Comparison of ENCODE assay signal across 14 cellular contexts in the genomic region with DNA sequence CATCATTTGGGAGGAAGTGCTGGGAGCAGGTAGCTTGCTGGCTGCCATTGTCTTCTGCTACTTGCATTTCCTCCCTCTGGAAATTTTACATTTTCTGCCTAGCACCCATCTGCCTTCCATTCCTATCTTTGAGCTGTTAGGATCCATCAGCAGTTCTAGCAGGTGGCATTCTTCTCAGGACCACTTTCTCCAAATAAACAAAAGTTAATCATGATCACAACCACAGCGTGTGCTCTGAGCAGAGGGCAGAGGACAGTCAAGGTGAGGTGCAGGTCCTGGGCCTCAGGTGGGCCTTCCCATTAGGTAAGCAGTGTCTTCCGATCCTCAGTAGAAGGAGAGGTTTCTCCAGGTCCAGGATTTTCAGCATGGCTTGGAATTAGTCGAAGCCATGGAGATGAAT.
"Had no signal": no experiment of that assay in that cellular context is flagged by ENCODE, and none has a peak within 500 bp of the region (broad histone marks: within the 10 kb centered on the region; RNA-seq: fewer than 3 reads in every experiment).

No MANE protein-coding gene starts in this region.

- H3K9me3 ChIP-seq: gastrocnemius medialis, heart right ventricle, left ventricle myocardium inferior, ovary, tibial nerve, vagina had no signal

- ATAC-seq: gastrocnemius medialis, heart right ventricle had no signal

- H3K4me3 ChIP-seq: gastrocnemius medialis, heart right ventricle, left ventricle myocardium inferior, ovary, tibial nerve, vagina had no signal

- H3K27me3 Mint-ChIP-seq: activated naive CD8-positive, alpha-beta T cell treated with anti-CD3 and anti-CD28 coated beads, Interleukin-2, amount 10 ng/mL, durations not matched to agents 7 days and 5 days had no signal

- H3K36me3 ChIP-seq: gastrocnemius medialis, left ventricle myocardium inferior, ovary, vagina had no signal

- H3K4me3 Mint-ChIP-seq: activated naive CD8-positive, alpha-beta T cell treated with anti-CD3 and anti-CD28 coated beads, Interleukin-2, amount 10 ng/mL, durations not matched to agents 7 days and 5 days; neural crest cell had no signal

- H3K27ac ChIP-seq: gastrocnemius medialis, heart right ventricle, left ventricle myocardium inferior, ovary, tibial nerve, vagina, VCaP had no signal

- H3K27me3 ChIP-seq: gastrocnemius medialis, heart right ventricle, ovary, tibial nerve, vagina had no signal

- DNase-seq: activated CD4-positive, alpha-beta T cell treated with anti-CD3 and anti-CD28 coated beads for 48 hours; activated naive CD8-positive, alpha-beta T cell treated with anti-CD3 and anti-CD28 coated beads, Interleukin-2, amount 10 ng/mL, durations not matched to agents 7 days and 5 days; activated T-cell treated with anti-CD3 and anti-CD28 coated beads, Interleukin-2, amount 50 U/mL, for 1 hour; effector CD4-positive, alpha-beta T cell; gastrocnemius medialis; heart right ventricle; left ventricle myocardium inferior; ovary; stimulated activated CD4-positive, alpha-beta T cell treated with anti-CD3 and anti-CD28 coated beads, Interleukin-4, amount 100 ng/mL, for 4 hours; T1000 had no signal

- H3K9me3 Mint-ChIP-seq: activated naive CD8-positive, alpha-beta T cell treated with anti-CD3 and anti-CD28 coated beads, Interleukin-2, amount 10 ng/mL, durations not matched to agents 7 days and 5 days; neural crest cell had no signal
